In genomic region chr12:69469854-69470188, GRCh38 we compare ENCODE assay signal across 8 cellular contexts. TPM values are rescaled to one million over a fixed set of nuclear protein-coding genes. Genes with fewer than 3 reads are reported as not detected.
DNase-seq lines count a peak whose midpoint lies in the region; ATAC-seq, FAIRE-seq and TF ChIP-seq lines count a peak whose summit lies in the region.

No MANE protein-coding gene starts in this region.

- H3K4me3 Mint-ChIP-seq in activated naive CD4-positive, alpha-beta T cell treated with anti-CD3 and anti-CD28 coated beads, Interleukin-2, amount 50 U/mL, for 24 hours = peak overlapping the region; percentile 98

- no peaks in the 10 kb centered on the region for H3K27me3 Mint-ChIP-seq in activated naive CD4-positive, alpha-beta T cell treated with anti-CD3 and anti-CD28 coated beads, Interleukin-2, amount 50 U/mL, for 24 hours

- H4K20me1 ChIP-seq in GM12878 (ENCODE audit: control insufficient read depth, insufficient read depth) = no peaks in the 10 kb centered on the region

- peak overlapping the region; percentile 91 for H3K27ac ChIP-seq in GM12878 (ENCODE audit: control insufficient read depth, insufficient read depth)
- H3K27ac ChIP-seq in lower lobe of right lung = peak overlapping the region; percentile 91
- peak overlapping the region; percentile 90 to 91 for H3K27ac ChIP-seq in uterus

- peak overlapping the region; percentile 99 for H3K27ac Mint-ChIP-seq in activated naive CD4-positive, alpha-beta T cell treated with anti-CD3 and anti-CD28 coated beads, Interleukin-2, amount 50 U/mL, for 24 hours

- no peaks in the 10 kb centered on the region for H3K9me3 ChIP-seq in GM12878 (replicated peaks; ENCODE audit: control insufficient read depth, insufficient read depth, low read length)
- no peaks in the 10 kb centered on the region for H3K9me3 ChIP-seq in lower lobe of right lung
- no peaks in the 10 kb centered on the region for H3K9me3 ChIP-seq in uterus

- no peak for TF ChIP-seq EP300 in GM12878 (IDR thresholded peaks at IDR 0.05; ENCODE audit: borderline replicate concordance in 1 of 2, control insufficient read depth in 1 of 2, low read depth in 2 of 2, low read length in 2 of 2)

- peaks cover 5% of the 10 kb centered on the region for H3K36me3 Mint-ChIP-seq in activated naive CD4-positive, alpha-beta T cell treated with anti-CD3 and anti-CD28 coated beads, Interleukin-2, amount 50 U/mL, for 24 hours

- TSS peak; percentile 98 for BruUV-seq in GM12878 (replicated peaks; lab: Mats Ljungman, UMichigan)

- H3K9ac ChIP-seq in GM12878 (ENCODE audit: control insufficient read depth, insufficient read depth, low read length) = peak overlapping the region; percentile 86

- DNase-seq in activated naive CD4-positive, alpha-beta T cell treated with anti-CD3 and anti-CD28 coated beads, Interleukin-2, amount 50 U/mL, for 16 hours = no peak
- no peak for DNase-seq in GM12878 (ENCODE audit: low read depth, low spot score)
- DNase-seq in lower lobe of right lung = no peak
- no peak for DNase-seq in uterus

- H3K4me2 ChIP-seq in GM12878 (ENCODE audit: control insufficient read depth, insufficient read depth) = peak overlapping the region; percentile 81

- no peak for FAIRE-seq in GM12878 (lab: Jason Lieb, UNC)

- ATAC-seq in GM12878 (no peak), lower lobe of right lung (no peak), GM18511 (IDR thresholded peaks at IDR 0.05; ENCODE audit: unreplicated experiment) (no peak), HG02852 (IDR thresholded peaks at IDR 0.05; ENCODE audit: unreplicated experiment) (no peak), GM18502 (IDR thresholded peaks at IDR 0.05; ENCODE audit: poor library complexity, unreplicated experiment) (no peak)

- RAD21 ChIA-PET in GM12878 (lab: Charles Lee; ENCODE audit: unreplicated experiment) = interaction anchor here (0.7 to 3.0 kb wide), 7 partner anchors 65 to 222 kb away, joined by 3 to 20 read pairs (median 4); no protein-coding TSS in a partner anchor

- H3K4me1 ChIP-seq in GM12878 (ENCODE audit: control insufficient read depth, insufficient read depth, low read length) (peaks cover 8% of the 10 kb centered on the region; the same call in 1 of the 2 replicates), lower lobe of right lung (peaks cover 41% of the 10 kb centered on the region), uterus (peaks cover 0 to 13% of the 10 kb centered on the region in 2 donors)

- H3K4me3 ChIP-seq in GM12878 (peak overlapping the region; percentile 86; the same call in 1 of the 2 replicates), lower lobe of right lung (peak overlapping the region; percentile 88), uterus (peak overlapping the region; percentile 75 to 83)

- H3K4me1 Mint-ChIP-seq in activated naive CD4-positive, alpha-beta T cell treated with anti-CD3 and anti-CD28 coated beads, Interleukin-2, amount 50 U/mL, for 24 hours = peaks cover 45% of the 10 kb centered on the region

- H3K79me2 ChIP-seq in GM12878 (ENCODE audit: control insufficient read depth, insufficient read depth, low read length) = peaks cover 45% of the 10 kb centered on the region

- TF ChIP-seq CTCF in GM12878 (IDR thresholded peaks at IDR 0.05 in 2 of 3, conservative IDR thresholded peaks at IDR 0.05 in 1 of 3; ENCODE audit: control insufficient read depth in 2 of 3, extremely low read depth in 1 of 3, insufficient read depth in 1 of 3, low read depth in 3 of 3, low read length in 3 of 3) (no peak), lower lobe of right lung (IDR thresholded peaks at IDR 0.05) (no peak), uterus (IDR thresholded peaks at IDR 0.05) (no peak)

- H3K27me3 ChIP-seq in GM12878 (replicated peaks in 1 of 2; ENCODE audit: control insufficient read depth in 2 of 2, insufficient read depth in 2 of 2, low read length in 1 of 2) (no peaks in the 10 kb centered on the region), lower lobe of right lung (ENCODE audit: low read depth) (no peaks in the 10 kb centered on the region), uterus (no peaks in the 10 kb centered on the region)

- WGBS in GM12878 (ENCODE audit: insufficient coverage, insufficient replicate concordance, low lambda C conversion rate, missing lambda C conversion rate) = 64% methylated on average over 10 of the region's 10 CpGs

- TF ChIP-seq POLR2A in GM12878 (IDR thresholded peaks at IDR 0.05; ENCODE audit: low read depth, low read length) = no peak
- TF ChIP-seq POLR2A in uterus (IDR thresholded peaks at IDR 0.05) = no peak

- SMC1A ChIA-PET in GM12878 (lab: Charles Lee; ENCODE audit: uncharacterized antibody, unreplicated experiment) = interaction anchor here (0.8 to 2.3 kb wide), 8 partner anchors 11 to 101 kb away, joined by 3 to 11 read pairs (median 3); no protein-coding TSS in a partner anchor

- in situ Hi-C loops in GM12878 (cut with MboI) = no loop called here

- no peak for TF ChIP-seq RAD21 in GM12878 (IDR thresholded peaks at IDR 0.05; ENCODE audit: insufficient read depth, low read depth, low read length)

- H2AFZ ChIP-seq in GM12878 (ENCODE audit: control insufficient read depth, low read depth, low read length) = peak overlapping the region; percentile 94

- intact Hi-C loops in GM12878 (cut with micrococcal nuclease; ENCODE audit: unreplicated experiment) (loop anchor here (1.0 to 5.0 kb wide), 2 partner anchors 57 to 101 kb away; no protein-coding TSS in a partner anchor), lower lobe of right lung (cut with DNase I) (no loop called here), uterus (cut with DNase I; ENCODE audit: low total_unique reads) (loop anchor here (10.0 kb wide), 1 partner anchor 115 kb away; the partner anchor contains the start of gene CCT2)

- H3K36me3 ChIP-seq in GM12878 (ENCODE audit: control insufficient read depth in 2 of 2, insufficient read depth in 2 of 2, low read length in 1 of 2) = no peaks in the 10 kb centered on the region
- H3K36me3 ChIP-seq in lower lobe of right lung = no peaks in the 10 kb centered on the region
- no peaks in the 10 kb centered on the region for H3K36me3 ChIP-seq in uterus

- no peaks in the 10 kb centered on the region for H3K9me3 Mint-ChIP-seq in activated naive CD4-positive, alpha-beta T cell treated with anti-CD3 and anti-CD28 coated beads, Interleukin-2, amount 50 U/mL, for 24 hours

- CTCF ChIA-PET in GM12878 (lab: Yijun Ruan, JAX) = interaction anchor here (1.0 to 2.6 kb wide), 5 partner anchors 9 to 116 kb away, joined by 4 to 38 read pairs (median 7); partner anchors contain the start of gene CCT2

- POLR2A ChIA-PET in GM12878 (lab: Charles Lee) = interaction anchor here (0.9 to 1.3 kb wide), 3 partner anchors 29 to 119 kb away, joined by 4 to 9 read pairs (median 5); no protein-coding TSS in a partner anchor

TF ChIP-seq in GM12878, 131 proteins besides CTCF, POLR2A, EP300 and RAD21 (continues in another document):
- TF ChIP-seq SKIL (IDR thresholded peaks at IDR 0.05; ENCODE audit: low read depth, poor library complexity, severe bottlenecking) = peak; percentile 31
- TF ChIP-seq DPF2 (IDR thresholded peaks at IDR 0.05) = no peak
- TF ChIP-seq MLLT1 (IDR thresholded peaks at IDR 0.05) = peak; percentile 98
- TF ChIP-seq ZNF217 (IDR thresholded peaks at IDR 0.05) = peak; percentile 53; the same call in 1 of the 2 replicates

RNA-seq across cellular contexts. Expression of gene FRS2, which starts 0.4 kb away (rescaled TPM):
- 40.7 and 46.4 TPM in 2 replicates for total RNA-seq in GM12878 (2013; cell fraction: nucleolus; rRNA removed)
- total RNA-seq in GM12878 (2014; rRNA removed) = 10.8 and 12.6 TPM in 2 replicates
- 7.0 TPM in 2 replicates for total RNA-seq in GM12878 (2014; rRNA removed; fragmentation: Illumina TruSeq; extraction: Trizol)
- total RNA-seq in GM12878 (2021) = 8.9 and 9.1 TPM in 2 replicates
- polyA plus RNA-seq in GM12878 (2011; ENCODE audit: low read depth) = 3.9 TPM
- 13.1 and 18.6 TPM in 2 replicates for polyA plus RNA-seq in GM12878 (2011; rRNA removed)
- polyA plus RNA-seq in GM12878 (2011; cell fraction: cytosol; rRNA removed) = 5.0 and 6.3 TPM in 2 replicates
- polyA plus RNA-seq in GM12878 (2011; cell fraction: nucleus; rRNA removed) = 12.2 and 14.5 TPM in 2 replicates
- 3.9 and 5.7 TPM in 2 replicates for polyA plus RNA-seq in GM12878 (2012)
- polyA plus RNA-seq in GM12878 (2014; fragmentation: Illumina TruSeq; extraction: Trizol) = 6.3 and 8.3 TPM in 2 replicates
- 1 to 10 TPM; 1.1 TPM for polyA plus RNA-seq in GM12878 (2014; fragmentation: Nextera tagmentation; extraction: Ambion mirVana)
- polyA plus RNA-seq in GM12878 (2014; rRNA removed) = 4.8 and 4.9 TPM in 2 replicates
- 1 to 10 TPM; 3.4 to 5.4 TPM for polyA plus RNA-seq in GM12878 (2016; fragmentation: Nextera tagmentation; extraction: Ambion mirVana)
- 16.2 and 25.7 TPM in 2 replicates for polyA minus RNA-seq in GM12878 (2011; rRNA and poly(A)+ RNA removed)
- polyA minus RNA-seq in GM12878 (2011; cell fraction: cytosol; rRNA and poly(A)+ RNA removed) = 4.9 and 7.7 TPM in 2 replicates
- 24.5 and 38.2 TPM in 2 replicates for polyA minus RNA-seq in GM12878 (2011; cell fraction: nucleus; rRNA and poly(A)+ RNA removed)
- 29.7 TPM for total RNA-seq in lower lobe of right lung
- 100 to 1,000 TPM in 1 of 4 donors, 10 to 100 TPM in 3; 27.4 to 159 (median 65.4) TPM for total RNA-seq in uterus
